ENCODE assay signal across 16 cellular contexts in the genomic region with DNA sequence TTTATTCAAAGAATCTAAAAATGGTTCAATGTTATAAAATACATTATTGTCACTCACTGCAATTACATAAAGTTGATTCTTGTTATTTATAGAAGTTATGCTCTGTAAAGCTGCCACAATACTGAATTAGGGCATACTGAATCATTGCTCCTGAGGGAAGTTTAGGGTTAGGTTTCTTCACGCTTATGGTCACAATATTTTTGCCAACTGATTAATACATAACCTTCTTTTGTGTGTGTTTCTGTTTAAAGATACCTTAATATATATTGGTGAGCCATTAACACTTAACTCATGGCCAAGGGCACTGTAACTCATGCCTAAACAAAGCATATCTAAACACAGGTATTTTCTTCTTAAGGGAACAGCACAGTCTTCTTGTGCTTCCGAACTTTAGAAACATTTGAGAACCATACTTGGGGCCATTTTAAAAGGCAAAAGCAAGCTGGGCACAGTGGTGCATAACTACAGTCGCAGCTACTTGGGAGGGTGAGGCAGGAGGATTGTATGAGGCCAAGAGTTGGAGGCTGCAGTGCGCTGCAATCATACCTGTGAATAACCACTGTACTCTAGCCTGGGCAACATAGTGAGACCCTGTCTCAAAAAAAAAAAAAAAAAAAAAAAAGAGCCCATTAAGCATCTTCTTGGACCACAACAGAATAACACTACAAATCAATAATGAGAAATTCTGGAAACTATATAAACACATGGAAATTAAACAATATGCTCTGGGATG. TPM values are rescaled to one million over a fixed set of nuclear protein-coding genes. Genes with fewer than 3 reads are reported as not detected.
DNase-seq lines count a peak whose midpoint lies in the region; ATAC-seq, FAIRE-seq and TF ChIP-seq lines count a peak whose summit lies in the region.
"Had no signal": no experiment of that assay in that cellular context is flagged by ENCODE, and none has a peak within 500 bp of the region (broad histone marks: within the 10 kb centered on the region; RNA-seq: fewer than 3 reads in every experiment).

No MANE protein-coding gene starts in this region.

- TF ChIP-seq CTCF in HepG2 (CRISPR knock-in tag; IDR thresholded peaks at IDR 0.05) = no peak
- TF ChIP-seq CTCF in right lobe of liver (IDR thresholded peaks at IDR 0.05) = no peak

- TF ChIP-seq POLR2A in HepG2 (IDR thresholded peaks at IDR 0.05; ENCODE audit: insufficient read depth in 1 of 2, low read depth in 2 of 2, low read length in 2 of 2) = no peak
- TF ChIP-seq POLR2A in right lobe of liver (IDR thresholded peaks at IDR 0.05) = no peak

- TF ChIP-seq EP300 in HepG2 (IDR thresholded peaks at IDR 0.05; ENCODE audit: low read depth in 2 of 2, low read length in 2 of 2) (no peak), HepG2 (CRISPR knock-in tag; IDR thresholded peaks at IDR 0.05; ENCODE audit: borderline replicate concordance) (no peak)

- H3K4me1 Mint-ChIP-seq in activated T-helper 17 cell treated with anti-CD3 and anti-CD28 coated beads, Interleukin-2, amount 50 U/mL, for 72 hours = peaks cover 35% of the 10 kb centered on the region
- H3K4me1 Mint-ChIP-seq: H9 had no signal

- no peak for TF ChIP-seq RAD21 in HepG2 (CRISPR knock-in tag; IDR thresholded peaks at IDR 0.05)

- no peaks in the 10 kb centered on the region for H3K4me1 ChIP-seq in HepG2 (ENCODE audit: insufficient read depth, low read length)
- no peaks in the 10 kb centered on the region for H3K4me1 ChIP-seq in right lobe of liver
- H3K4me1 ChIP-seq in HAP-1 = no peaks in the 10 kb centered on the region
- H3K4me1 ChIP-seq: Caco-2 had no signal

- no peak overlapping the region for H3K27ac ChIP-seq in HepG2 (ENCODE audit: extremely low read length, insufficient read depth, low read length)
- H3K27ac ChIP-seq in right lobe of liver = no peak overlapping the region
- H3K27ac ChIP-seq: 22Rv1 had no signal

- H3K36me3 Mint-ChIP-seq in activated T-helper 17 cell treated with anti-CD3 and anti-CD28 coated beads, Interleukin-2, amount 50 U/mL, for 72 hours (ENCODE audit: low read depth) = peaks cover 97% of the 10 kb centered on the region

- H3K36me3 ChIP-seq in HepG2 (replicated peaks in 1 of 2; ENCODE audit: control insufficient read depth in 1 of 2, insufficient read depth in 2 of 2, low read length in 2 of 2) = peaks cover 17 to 45% of the 10 kb centered on the region in 2 experiments
- H3K36me3 ChIP-seq in right lobe of liver = peaks cover 0 to 9% (median 0%) of the 10 kb centered on the region in 4 donors
- peaks cover 30% of the 10 kb centered on the region for H3K36me3 ChIP-seq in HAP-1 (replicated peaks)

- peaks cover 70% of the 10 kb centered on the region for H3K79me2 ChIP-seq in HepG2 (ENCODE audit: insufficient read depth, low read length)

- in situ Hi-C loops in HepG2 (cut with HindIII; ENCODE audit: extremely low pct_ligation_motif_present, low pct_unique_long_range_greater_than_20kb) (no loop called here), HAP-1 (cut with MboI; ENCODE audit: low sequenced_read_pairs) (no loop called here)

- ATAC-seq in HepG2 (no peak), right lobe of liver (no peak), GM18511 (IDR thresholded peaks at IDR 0.05; ENCODE audit: unreplicated experiment) (no peak), GM18909 (IDR thresholded peaks at IDR 0.05; ENCODE audit: poor library complexity, unreplicated experiment) (no peak)
- ATAC-seq in activated T-helper 17 cell treated with anti-CD3 and anti-CD28 coated beads, Interleukin-2, amount 50 U/mL, for 72 hours (replicated peaks) = no peak

- intact Hi-C loops in HepG2 (cut with micrococcal nuclease; ENCODE audit: unreplicated experiment) (no loop called here), right lobe of liver (cut with DNase I) (no loop called here)

- no TSS peak for BruUV-seq in HepG2 (replicated peaks; lab: Mats Ljungman, UMichigan)

- 98% methylated on average over 4 of the region's 4 CpGs for WGBS in HepG2 (ENCODE audit: low lambda C conversion rate)
- 97% methylated on average over 4 of the region's 4 CpGs for WGBS in right lobe of liver (ENCODE audit: insufficient coverage, low coverage, low lambda C conversion rate, missing lambda C conversion rate)

- H4K20me1 ChIP-seq in HepG2 (ENCODE audit: insufficient read depth, low read length) = peaks cover 9% of the 10 kb centered on the region

- H3K27me3 ChIP-seq in HepG2 (ENCODE audit: control insufficient read depth in 1 of 2, insufficient read depth in 2 of 2, low read length in 2 of 2) (no peaks in the 10 kb centered on the region), right lobe of liver (no peaks in the 10 kb centered on the region), HAP-1 (ENCODE audit: low read depth) (no peaks in the 10 kb centered on the region)

- no peak overlapping the region for H3K4me3 ChIP-seq in HepG2 (replicated peaks in 1 of 3; ENCODE audit: insufficient read depth in 1 of 3, low read depth in 2 of 3, low read length in 3 of 3)
- H3K4me3 ChIP-seq in right lobe of liver = no peak overlapping the region
- no peak overlapping the region for H3K4me3 ChIP-seq in HAP-1

- H3K9ac ChIP-seq in HepG2 (ENCODE audit: insufficient read depth, low read depth, low read length) = no peak overlapping the region

- FAIRE-seq in HepG2 (lab: Jason Lieb, UNC) (no peak), islet of Langerhans (lab: Jason Lieb, UNC) (peak; percentile 45)
- FAIRE-seq: HTR-8/SVneo had no signal

- peaks cover 7% of the 10 kb centered on the region for H3K9me3 ChIP-seq in HepG2 (ENCODE audit: low read length)
- H3K9me3 ChIP-seq in right lobe of liver = no peaks in the 10 kb centered on the region
- H3K9me3 ChIP-seq in HAP-1 = no peaks in the 10 kb centered on the region; the same call in 1 of the 2 replicates
- H3K9me3 ChIP-seq: Caco-2 had no signal

- no peak overlapping the region for H3K27ac Mint-ChIP-seq in activated T-helper 17 cell treated with anti-CD3 and anti-CD28 coated beads, Interleukin-2, amount 50 U/mL, for 72 hours
- H3K27ac Mint-ChIP-seq: H9, HFFc6 had no signal

- peaks cover 8% of the 10 kb centered on the region for H3K9me3 Mint-ChIP-seq in activated T-helper 17 cell treated with anti-CD3 and anti-CD28 coated beads, Interleukin-2, amount 50 U/mL, for 72 hours
- H3K9me3 Mint-ChIP-seq: HFFc6 had no signal

- H3K4me2 ChIP-seq in HepG2 (ENCODE audit: low read depth, low read length) = no peak overlapping the region

- H3K4me3 Mint-ChIP-seq in activated T-helper 17 cell treated with anti-CD3 and anti-CD28 coated beads, Interleukin-2, amount 50 U/mL, for 72 hours = peak overlapping the region; percentile 12
- H3K4me3 Mint-ChIP-seq: CD8-positive, alpha-beta memory T cell; H9; HFFc6 had no signal

- POLR2A ChIA-PET in HepG2 (lab: Yijun Ruan, JAX) = no interaction called here

- CTCF ChIA-PET in HepG2 (lab: Yijun Ruan, JAX; ENCODE audit: low intra/inter-chr PET ratio, low total read pairs) = no interaction called here

- no peak overlapping the region for H2AFZ ChIP-seq in HepG2 (ENCODE audit: low read length)

- H3K27me3 Mint-ChIP-seq in activated T-helper 17 cell treated with anti-CD3 and anti-CD28 coated beads, Interleukin-2, amount 50 U/mL, for 72 hours = no peaks in the 10 kb centered on the region
- H3K27me3 Mint-ChIP-seq: CD8-positive, alpha-beta memory T cell had no signal

- no peak for DNase-seq in HepG2 (ENCODE audit: low spot score)
- DNase-seq in right lobe of liver = no peak
- DNase-seq in NCI-H526 (lab: John Stamatoyannopoulos, UW) = no peak
- DNase-seq in HAP-1 (ENCODE audit: low spot score in 2 of 2) = no peak
- DNase-seq: Caco-2; CD8-positive, alpha-beta memory T cell; DMS53; GOT3; H9; HFFc6 had no signal

TF ChIP-seq in HepG2, 621 proteins besides CTCF, POLR2A, EP300 and RAD21 (continues in another document):
- TF ChIP-seq, protein P1, sequence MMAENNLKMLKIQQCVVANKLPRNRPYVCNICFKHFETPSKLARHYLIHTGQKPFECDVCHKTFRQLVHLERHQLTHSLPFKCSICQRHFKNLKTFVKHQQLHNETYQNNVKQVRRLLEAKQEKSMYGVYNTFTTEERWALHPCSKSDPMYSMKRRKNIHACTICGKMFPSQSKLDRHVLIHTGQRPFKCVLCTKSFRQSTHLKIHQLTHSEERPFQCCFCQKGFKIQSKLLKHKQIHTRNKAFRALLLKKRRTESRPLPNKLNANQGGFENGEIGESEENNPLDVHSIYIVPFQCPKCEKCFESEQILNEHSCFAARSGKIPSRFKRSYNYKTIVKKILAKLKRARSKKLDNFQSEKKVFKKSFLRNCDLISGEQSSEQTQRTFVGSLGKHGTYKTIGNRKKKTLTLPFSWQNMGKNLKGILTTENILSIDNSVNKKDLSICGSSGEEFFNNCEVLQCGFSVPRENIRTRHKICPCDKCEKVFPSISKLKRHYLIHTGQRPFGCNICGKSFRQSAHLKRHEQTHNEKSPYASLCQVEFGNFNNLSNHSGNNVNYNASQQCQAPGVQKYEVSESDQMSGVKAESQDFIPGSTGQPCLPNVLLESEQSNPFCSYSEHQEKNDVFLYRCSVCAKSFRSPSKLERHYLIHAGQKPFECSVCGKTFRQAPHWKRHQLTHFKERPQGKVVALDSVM (CRISPR knock-in tag; IDR thresholded peaks at IDR 0.05) = 0 out of 2 replicates have a peak, but pooled peaks have one; percentile 22
- peak; percentile 80 for TF ChIP-seq ZNF121 (CRISPR knock-in tag; IDR thresholded peaks at IDR 0.05)

RNA-seq across cellular contexts. Expression of a gene that starts 15.6 kb away (rescaled TPM):
- total RNA-seq in HepG2 (2016; rRNA removed; fragmentation: Illumina TruSeq; extraction: Trizol) (149 and 246 TPM in 2 replicates), right lobe of liver (10 to 100 TPM; 19.9 to 49.1 (median 34.8) TPM)
- 19.9 and 25.4 TPM in 2 replicates for total RNA-seq in HepG2 (2016; cell fraction: cytosol; rRNA removed; fragmentation: Illumina TruSeq; extraction: Trizol; ENCODE audit: low read depth)
- 151 and 220 TPM in 2 replicates for total RNA-seq in HepG2 (2016; cell fraction: insoluble cytoplasmic fraction; rRNA removed; fragmentation: Illumina TruSeq; extraction: Trizol)
- total RNA-seq in HepG2 (2016; cell fraction: membrane; rRNA removed; fragmentation: Illumina TruSeq; extraction: Trizol) = 49.5 and 53.8 TPM in 2 replicates
- total RNA-seq in HepG2 (2016; cell fraction: nucleus; rRNA removed; fragmentation: Illumina TruSeq; extraction: Trizol) = 83.7 and 87.9 TPM in 2 replicates
- polyA plus RNA-seq in HepG2 (2011; rRNA removed) = 149 and 230 TPM in 2 replicates
- 82.7 and 108 TPM in 2 replicates for polyA plus RNA-seq in HepG2 (2011; cell fraction: cytosol; rRNA removed)
- polyA plus RNA-seq in HepG2 (2011; cell fraction: nucleus; rRNA removed) = 47.0 and 56.6 TPM in 2 replicates
- polyA plus RNA-seq in HepG2 (2012) = 118 and 170 TPM in 2 replicates
- polyA plus RNA-seq in HepG2 (2016; cell fraction: cytosol; fragmentation: Illumina TruSeq; extraction: Trizol; ENCODE audit: low read depth) = 10.3 and 11.0 TPM in 2 replicates
- polyA plus RNA-seq in HepG2 (2016; cell fraction: insoluble cytoplasmic fraction; fragmentation: Illumina TruSeq; extraction: Trizol; ENCODE audit: low read depth) = 177 and 181 TPM in 2 replicates
- 29.5 and 30.4 TPM in 2 replicates for polyA plus RNA-seq in HepG2 (2016; cell fraction: membrane; fragmentation: Illumina TruSeq; extraction: Trizol; ENCODE audit: low read depth)
- 88.4 and 95.0 TPM in 2 replicates for polyA plus RNA-seq in HepG2 (2016; cell fraction: nucleus; fragmentation: Illumina TruSeq; extraction: Trizol; ENCODE audit: insufficient read depth, low read depth)
- 23.5 and 77.2 TPM in 2 replicates for polyA minus RNA-seq in HepG2 (2011; rRNA and poly(A)+ RNA removed; ENCODE audit: low replicate concordance)
- polyA minus RNA-seq in HepG2 (2011; cell fraction: cytosol; rRNA and poly(A)+ RNA removed) = 99.1 and 111 TPM in 2 replicates
- 151 and 153 TPM in 2 replicates for polyA minus RNA-seq in HepG2 (2011; cell fraction: nucleus; rRNA and poly(A)+ RNA removed)
- total RNA-seq in activated T-helper 17 cell treated with anti-CD3 and anti-CD28 coated beads, Interleukin-2, amount 50 U/mL, for 72 hours = 100 to 1,000 TPM; 170 to 262 TPM
